ENCODE assay signal across 18 cellular contexts in the genomic region with DNA sequence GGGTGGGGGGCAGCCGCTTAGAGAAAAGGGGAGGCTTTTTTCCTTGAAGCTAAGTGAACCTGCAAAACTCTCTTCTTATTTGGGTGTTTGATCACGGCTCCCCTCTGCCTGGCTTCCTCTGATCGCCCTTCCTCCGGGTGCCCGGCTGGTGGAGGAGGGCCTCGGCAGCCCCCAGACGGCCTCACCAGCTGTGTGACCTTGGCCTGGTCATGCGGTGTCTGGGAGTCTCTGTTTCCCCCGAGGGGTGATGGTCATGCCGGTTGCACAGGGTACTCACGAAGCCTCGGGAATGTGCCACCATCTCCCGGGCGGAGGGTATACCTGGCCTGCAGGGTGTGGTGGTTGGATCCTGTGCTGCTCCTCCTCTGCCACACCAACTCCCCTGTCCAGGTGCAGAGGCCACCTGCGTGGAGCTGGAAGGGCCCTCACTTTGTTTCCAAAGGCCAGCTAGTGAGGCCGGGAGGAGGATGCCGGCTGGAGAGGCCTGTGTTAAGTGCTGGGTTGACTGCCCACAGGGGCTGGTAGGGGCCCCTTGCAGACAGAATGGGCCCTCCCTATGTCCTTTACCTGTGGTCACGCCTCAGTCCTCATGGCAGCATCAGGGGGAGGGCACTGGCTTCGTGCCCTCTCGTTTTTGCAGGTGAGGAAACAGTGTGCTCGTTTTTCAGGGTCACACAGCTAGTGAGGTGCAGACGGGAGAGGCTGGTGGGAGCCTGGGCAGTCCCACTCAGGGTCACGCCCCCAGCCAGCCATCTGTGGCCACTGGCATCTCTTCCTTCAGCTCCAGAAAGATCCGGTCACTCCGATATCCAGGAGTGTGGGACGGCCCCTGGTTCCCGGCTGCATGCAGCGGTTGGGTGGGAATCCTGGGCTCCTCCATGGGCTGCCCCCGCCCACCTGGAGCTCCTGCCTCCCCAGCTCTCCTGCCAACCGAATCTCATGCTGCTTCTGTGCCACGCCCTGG.
A peak's percentile ranks its signal among the peaks of the same experiment; 100 is the strongest.
DNase-seq lines count a peak whose midpoint lies in the region; TF ChIP-seq lines count a peak whose summit lies in the region.
"Had no signal": no experiment of that assay in that cellular context is flagged by ENCODE, and none has a peak within 500 bp of the region (broad histone marks: within the 10 kb centered on the region; RNA-seq: fewer than 3 reads in every experiment).

No MANE protein-coding gene starts in this region.

- TF ChIP-seq CTCF in nephron progenitor cell (IDR thresholded peaks at IDR 0.05) (no peak), tibial nerve (IDR thresholded peaks at IDR 0.05) (no peak)

- H3K9me3 Mint-ChIP-seq in nephron progenitor cell: no peaks in the 10 kb centered on the region
- H3K9me3 Mint-ChIP-seq: activated B cell treated with CpG ODN at 0.5 μM for 24 hours, IgD-negative memory B cell had no signal

- no peak overlapping the region for H3K27ac ChIP-seq in tibial nerve
- H3K27ac ChIP-seq: esophagus squamous epithelium, SJSA1, stomach had no signal

- no peak overlapping the region for H3K4me3 ChIP-seq in tibial nerve
- H3K4me3 ChIP-seq: esophagus squamous epithelium, heart left ventricle, SJSA1, stomach had no signal

- WGBS in tibial nerve, 2 donors: 86 to 89% methylated on average over 25 to 30 of the region's 31 CpGs

- H3K4me1 Mint-ChIP-seq in nephron progenitor cell: peaks cover 72% of the 10 kb centered on the region

- no peak for TF ChIP-seq POLR2A in tibial nerve (IDR thresholded peaks at IDR 0.05)

- no peak for TF ChIP-seq EP300 in tibial nerve (IDR thresholded peaks at IDR 0.05)

- no peaks in the 10 kb centered on the region for H3K9me3 ChIP-seq in tibial nerve
- H3K9me3 ChIP-seq: esophagus squamous epithelium, heart left ventricle, SJSA1, stomach had no signal

- no peaks in the 10 kb centered on the region for H3K36me3 ChIP-seq in tibial nerve
- H3K36me3 ChIP-seq: esophagus squamous epithelium, heart left ventricle, SJSA1, stomach had no signal

- H3K27me3 ChIP-seq in tibial nerve: peaks cover 0 to 8% of the 10 kb centered on the region in 2 donors

- H3K4me3 Mint-ChIP-seq in nephron progenitor cell: peak overlapping the region; percentile 31
- H3K4me3 Mint-ChIP-seq: activated B cell treated with CpG ODN at 0.5 μM for 24 hours had no signal

- DNase-seq in 8988T (peak; percentile 66), COLO668 (lab: John Stamatoyannopoulos, UW; ENCODE audit: unreplicated experiment) (peak; percentile 81), NCI-H69 (lab: John Stamatoyannopoulos, UW) (peak; percentile 60), nephron progenitor cell (no peak), tibial nerve (ENCODE audit: low spot score in 2 of 2) (no peak), hippocampal formation (lab: John Stamatoyannopoulos, UW) (no peak)
- no peak for DNase-seq in activated CD4-positive, alpha-beta T cell treated with anti-CD3 and anti-CD28 coated beads, Interleukin-2, amount 50 U/mL, for 48 hours
- DNase-seq: activated B cell treated with CpG ODN at 0.5 μM for 24 hours; activated CD8-positive, alpha-beta memory T cell treated with anti-CD3 and anti-CD28 coated beads for 24 hours; esophagus squamous epithelium; heart left ventricle; NCI-H226; OCI-M1; stimulated activated CD4-positive, alpha-beta T cell treated with anti-CD3 and anti-CD28 coated beads, Interleukin-1b, Interleukin-23, amount 100 ng/mL, for 48 hours; stomach; T-helper 2 cell had no signal

- H3K4me1 ChIP-seq in tibial nerve: peaks cover 0 to 45% (median 34%) of the 10 kb centered on the region in 4 donors

- H3K27ac Mint-ChIP-seq in nephron progenitor cell: no peak overlapping the region
- H3K27ac Mint-ChIP-seq: activated B cell treated with CpG ODN at 0.5 μM for 24 hours, IgD-negative memory B cell had no signal

- H3K27me3 Mint-ChIP-seq in nephron progenitor cell (ENCODE audit: low read depth, poor library complexity): peaks cover 33% of the 10 kb centered on the region

- no peaks in the 10 kb centered on the region for H3K36me3 Mint-ChIP-seq in nephron progenitor cell (ENCODE audit: low read depth)
- H3K36me3 Mint-ChIP-seq: IgD-negative memory B cell had no signal

Comparison
In these comparisons a context has a peak if more than half of its experiments do, and no peak if none do; other contexts are left out.
1. DNase-seq: peak in 8988T (single experiment), COLO668 (single experiment) and NCI-H69 (single experiment); none in nephron progenitor cell (single experiment), tibial nerve (0 of 2), hippocampal formation (0 of 2) and activated CD4-positive, alpha-beta T cell treated with anti-CD3 and anti-CD28 coated beads, Interleukin-2, amount 50 U/mL, for 48 hours (0 of 2).